Comparison of ENCODE assay signal across 25 cellular contexts in the genomic region with DNA sequence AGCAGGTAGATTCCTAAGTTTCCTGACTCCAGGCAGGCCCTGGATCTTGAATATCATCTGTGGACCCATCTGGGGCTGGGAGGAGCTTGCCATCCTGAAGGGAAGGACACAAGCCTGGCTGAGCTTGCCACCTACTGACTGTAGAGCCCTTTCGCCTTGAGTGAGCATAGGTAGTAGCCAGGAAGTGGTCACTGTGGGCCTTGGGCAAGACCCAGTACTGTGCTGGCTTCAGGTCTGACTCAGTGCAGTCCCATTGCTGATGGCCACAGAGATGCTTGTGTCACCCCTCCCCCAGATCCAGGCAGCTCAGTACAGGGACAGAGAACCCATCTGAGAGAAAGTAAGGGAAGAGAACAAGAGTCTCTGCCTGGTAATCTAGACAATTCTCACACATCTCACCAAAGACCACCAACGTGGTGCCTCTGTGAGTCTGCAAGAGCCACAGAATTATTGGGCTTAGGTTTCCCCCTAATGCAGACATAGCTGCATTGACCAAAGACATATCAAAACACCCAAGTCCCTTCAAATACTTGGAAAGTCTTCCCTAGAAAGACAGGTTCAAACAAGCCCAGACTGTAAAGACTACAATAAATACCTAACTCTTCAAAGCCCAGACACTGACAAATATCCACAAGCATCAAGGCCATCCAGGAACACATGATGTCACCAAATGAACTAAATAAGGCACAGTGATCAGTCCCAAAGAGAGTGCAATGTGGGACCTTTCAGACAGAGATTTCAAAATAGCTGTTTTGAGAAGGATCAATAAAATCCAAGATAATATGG.
DNase-seq lines count a peak whose midpoint lies in the region; ATAC-seq and TF ChIP-seq lines count a peak whose summit lies in the region.
"Had no signal": no experiment of that assay in that cellular context is flagged by ENCODE, and none has a peak within 500 bp of the region (broad histone marks: within the 10 kb centered on the region; RNA-seq: fewer than 3 reads in every experiment).

No MANE protein-coding gene starts in this region.

- no peaks in the 10 kb centered on the region for H3K9me3 ChIP-seq in GM23248 (ENCODE audit: low read depth)
- no peaks in the 10 kb centered on the region for H3K9me3 ChIP-seq in WERI-Rb-1 (ENCODE audit: severe bottlenecking)
- H3K9me3 ChIP-seq: HAP-1, prostate gland, thoracic aorta, vagina had no signal

- no peaks in the 10 kb centered on the region for H3K27me3 ChIP-seq in GM23248 (replicated peaks; ENCODE audit: insufficient read depth)
- no peaks in the 10 kb centered on the region for H3K27me3 ChIP-seq in WERI-Rb-1 (ENCODE audit: insufficient read depth, low read depth, severe bottlenecking)
- H3K27me3 ChIP-seq: breast epithelium, vagina had no signal

- ATAC-seq in GM18511 (IDR thresholded peaks at IDR 0.05; ENCODE audit: unreplicated experiment) (no peak), HG03439 (IDR thresholded peaks at IDR 0.05; ENCODE audit: unreplicated experiment) (no peak), left ventricle myocardium superior (no peak)
- ATAC-seq: heart right ventricle; stimulated activated naive CD8-positive, alpha-beta T cell treated with anti-CD3 and anti-CD28 coated beads, Interleukin-15, Interleukin-2, amounts not matched to agents 100 U/mL and 50 U/mL, for 24 hours had no signal

- H3F3A ChIP-seq in GM23248 (ENCODE audit: insufficient read depth), result no peaks in the 10 kb centered on the region

- WGBS in GM23248 (ENCODE audit: low coverage in 1 of 2, low lambda C conversion rate in 2 of 2, missing lambda C conversion rate in 2 of 2), 2 experiments, result 43 to 62% methylated on average over 2 of the region's 2 CpGs

- DNase-seq in Daoy (ENCODE audit: low read depth), result peak; percentile 16
- peak; percentile 48 for DNase-seq in GM23248
- DNase-seq in WERI-Rb-1, result no peak
- peak; percentile 70 for DNase-seq in kidney tubule cell (ENCODE audit: low spot score)
- no peak for DNase-seq in superior temporal gyrus (ENCODE audit: extremely low spot score)
- no peak for DNase-seq in left ventricle myocardium superior
- DNase-seq: activated CD4-positive, CD25-positive, alpha-beta regulatory T cell; activated naive CD4-positive, alpha-beta T cell treated with anti-CD3 and anti-CD28 coated beads, Interleukin-2, amount 50 U/mL, for 16 hours; amygdala; heart right ventricle; KG1; NCI-H1436; NCI-H2081 treated with DMSO at 0.1 percent for 48 hours; NCI-H82; PC-9; SHP77; stimulated activated naive CD8-positive, alpha-beta T cell treated with anti-CD3 and anti-CD28 coated beads, Interleukin-15, Interleukin-2, amounts not matched to agents 100 U/mL and 50 U/mL, for 24 hours; SW 1271 had no signal

- in situ Hi-C loops in GM23248 (cut with MboI), result no loop called here

- no peaks in the 10 kb centered on the region for H3K9me2 ChIP-seq in GM23248 (ENCODE audit: insufficient read depth)

- H4K20me1 ChIP-seq in GM23248 (ENCODE audit: insufficient read depth), result no peaks in the 10 kb centered on the region

- no peak overlapping the region for H3K9ac ChIP-seq in GM23248

- no peak overlapping the region for H2AFZ ChIP-seq in GM23248
- H2AFZ ChIP-seq: PC-9 had no signal

- no peaks in the 10 kb centered on the region for H3K79me2 ChIP-seq in GM23248 (ENCODE audit: insufficient read depth)

- intact Hi-C loops in left ventricle myocardium superior (cut with micrococcal nuclease), result no loop called here

- no peaks in the 10 kb centered on the region; the same call in 1 of the 2 replicates for H3K4me1 ChIP-seq in GM23248 (ENCODE audit: insufficient read depth)
- H3K4me1 ChIP-seq: breast epithelium, HAP-1, heart right ventricle, prostate gland, vagina had no signal

- TF ChIP-seq CTCF in WERI-Rb-1 (IDR thresholded peaks at IDR 0.05; ENCODE audit: low read depth, low read length), result 0 out of 2 replicates have a peak, but pooled peaks have one; percentile 17

- no peak overlapping the region for H3K4me2 ChIP-seq in GM23248 (ENCODE audit: unreplicated experiment)
- H3K4me2 ChIP-seq: PC-9 had no signal

- no peak overlapping the region for H3K27ac ChIP-seq in GM23248
- no peak overlapping the region for H3K27ac ChIP-seq in WERI-Rb-1
- H3K27ac ChIP-seq: breast epithelium, heart right ventricle, PC-9, prostate gland, thoracic aorta, vagina had no signal

- H3K36me3 ChIP-seq in GM23248 (ENCODE audit: low read depth), result no peaks in the 10 kb centered on the region
- H3K36me3 ChIP-seq in WERI-Rb-1, result no peaks in the 10 kb centered on the region
- H3K36me3 ChIP-seq: breast epithelium, HAP-1, heart right ventricle, prostate gland, thoracic aorta, vagina had no signal

- H3K4me3 ChIP-seq in GM23248 (no peak overlapping the region), WERI-Rb-1 (ENCODE audit: low read depth, low read length) (no peak overlapping the region)
- H3K4me3 ChIP-seq: breast epithelium, HAP-1, heart right ventricle, PC-9, prostate gland, thoracic aorta, vagina had no signal

Comparison
In these comparisons a context has a peak if more than half of its experiments do, and no peak if none do; other contexts are left out.
1. DNase-seq: peak in Daoy (single experiment), GM23248 (single experiment) and kidney tubule cell (single experiment); none in WERI-Rb-1 (single experiment), superior temporal gyrus (single experiment) and left ventricle myocardium superior (single experiment).